In genomic region chr6:24412294-24412693, GRCh38 we compare ENCODE assay signal across 16 cellular contexts. TPM values are rescaled to one million over a fixed set of nuclear protein-coding genes. Genes with fewer than 3 reads are reported as not detected.
DNase-seq lines count a peak whose midpoint lies in the region; ATAC-seq, FAIRE-seq and TF ChIP-seq lines count a peak whose summit lies in the region.
"Had no signal": no experiment of that assay in that cellular context is flagged by ENCODE, and none has a peak within 500 bp of the region (broad histone marks: within the 10 kb centered on the region; RNA-seq: fewer than 3 reads in every experiment).

No MANE protein-coding gene starts in this region.

- BruUV-seq in GM12878 (replicated peaks; lab: Mats Ljungman, UMichigan) = no TSS peak

- no peaks in the 10 kb centered on the region for H3K27me3 ChIP-seq in GM12878 (replicated peaks in 1 of 2; ENCODE audit: control insufficient read depth in 2 of 2, insufficient read depth in 2 of 2, low read length in 1 of 2)
- H3K27me3 ChIP-seq in esophagus muscularis mucosa = no peaks in the 10 kb centered on the region
- H3K27me3 ChIP-seq in gastrocnemius medialis = no peaks in the 10 kb centered on the region
- H3K27me3 ChIP-seq: BLaER1 had no signal

- no peak for TF ChIP-seq POLR2A in GM12878 (IDR thresholded peaks at IDR 0.05; ENCODE audit: low read depth, low read length)
- TF ChIP-seq POLR2A in esophagus muscularis mucosa (IDR thresholded peaks at IDR 0.05; ENCODE audit: low read depth) = no peak
- no peak for TF ChIP-seq POLR2A in gastrocnemius medialis (IDR thresholded peaks at IDR 0.05)

- H3K4me3 ChIP-seq in GM12878 (no peak overlapping the region), esophagus muscularis mucosa (no peak overlapping the region), gastrocnemius medialis (no peak overlapping the region)
- H3K4me3 ChIP-seq: BLaER1 had no signal

- no peaks in the 10 kb centered on the region for H3K9me3 Mint-ChIP-seq in activated naive CD4-positive, alpha-beta T cell treated with anti-CD3 and anti-CD28 coated beads, Interleukin-2, amount 50 U/mL, for 24 hours
- no peaks in the 10 kb centered on the region for H3K9me3 Mint-ChIP-seq in activated naive CD4-positive, alpha-beta T cell treated with anti-CD3 and anti-CD28 coated beads, Interleukin-2, amount 10 ng/mL, durations not matched to agents 7 days and 5 days
- H3K9me3 Mint-ChIP-seq: H9 had no signal

- no peak overlapping the region for H3K27ac ChIP-seq in GM12878 (ENCODE audit: control insufficient read depth, insufficient read depth)
- H3K27ac ChIP-seq in esophagus muscularis mucosa (replicated peaks in 1 of 4) = no peak overlapping the region
- H3K27ac ChIP-seq in gastrocnemius medialis = peak overlapping the region in 1 of 4 donors; percentile 35
- H3K27ac ChIP-seq: BLaER1 had no signal

- DNase-seq in activated naive CD4-positive, alpha-beta T cell treated with anti-CD3 and anti-CD28 coated beads, Interleukin-2, amount 10 ng/mL, durations not matched to agents 7 days and 5 days = no peak
- DNase-seq in SK-MEL-5 (ENCODE audit: low read depth, low spot score) (peak; percentile 40), GM12878 (ENCODE audit: low read depth, low spot score) (no peak), esophagus muscularis mucosa (ENCODE audit: extremely low spot score) (no peak), gastrocnemius medialis (no peak)
- DNase-seq in stimulated activated CD4-positive, alpha-beta T cell treated with anti-CD3 and anti-CD28 coated beads, Interleukin-4, amount 100 ng/mL, for 4 hours = no peak
- DNase-seq: 8988T, AML-193, Calu3, DMS 273 treated with DMSO at 0.1 percent for 48 hours, GOT3, H9, IMR-90 had no signal

- no peak for TF ChIP-seq CTCF in GM12878 (IDR thresholded peaks at IDR 0.05 in 2 of 3, conservative IDR thresholded peaks at IDR 0.05 in 1 of 3; ENCODE audit: control insufficient read depth in 2 of 3, extremely low read depth in 1 of 3, insufficient read depth in 1 of 3, low read depth in 3 of 3, low read length in 3 of 3)
- no peak for TF ChIP-seq CTCF in esophagus muscularis mucosa (IDR thresholded peaks at IDR 0.05)
- no peak for TF ChIP-seq CTCF in gastrocnemius medialis (IDR thresholded peaks at IDR 0.05 in 4 of 5, conservative IDR thresholded peaks at IDR 0.05 in 1 of 5)

- H3K4me1 ChIP-seq in GM12878 (ENCODE audit: control insufficient read depth, insufficient read depth, low read length) = peaks cover 19% of the 10 kb centered on the region
- H3K4me1 ChIP-seq in esophagus muscularis mucosa = peaks cover 0 to 5% (median 0%) of the 10 kb centered on the region in 4 donors
- H3K4me1 ChIP-seq in gastrocnemius medialis = peaks cover 4 to 6% of the 10 kb centered on the region in 2 donors

- H3K4me2 ChIP-seq in GM12878 (ENCODE audit: control insufficient read depth, insufficient read depth) = no peak overlapping the region
- H3K4me2 ChIP-seq: BLaER1 had no signal

- H2AFZ ChIP-seq in GM12878 (ENCODE audit: control insufficient read depth, low read depth, low read length) = no peak overlapping the region

- H3K27ac Mint-ChIP-seq in activated naive CD4-positive, alpha-beta T cell treated with anti-CD3 and anti-CD28 coated beads, Interleukin-2, amount 50 U/mL, for 24 hours = peak overlapping the region; percentile 72
- H3K27ac Mint-ChIP-seq in activated naive CD4-positive, alpha-beta T cell treated with anti-CD3 and anti-CD28 coated beads, Interleukin-2, amount 10 ng/mL, durations not matched to agents 7 days and 5 days = no peak overlapping the region

- WGBS in GM12878 (ENCODE audit: insufficient coverage, insufficient replicate concordance, low lambda C conversion rate, missing lambda C conversion rate) = 89% methylated on average over 4 of the region's 4 CpGs
- 92% methylated on average over 4 of the region's 4 CpGs for WGBS in esophagus muscularis mucosa

- in situ Hi-C loops in SK-MEL-5 (cut with HindIII; ENCODE audit: low pct_unique_long_range_greater_than_20kb, low sequenced_read_pairs) = no loop called here
- in situ Hi-C loops in GM12878 (cut with MboI) = no loop called here
- in situ Hi-C loops in gastrocnemius medialis (cut with MboI; ENCODE audit: low sequenced_read_pairs in 4 of 4) = loop anchor here in 1 of 4 donors (25.0 kb wide), 1 partner anchor 300 kb away; the partner anchor contains the start of gene C6orf62

- no peak overlapping the region for H3K9ac ChIP-seq in GM12878 (ENCODE audit: control insufficient read depth, insufficient read depth, low read length)
- H3K9ac ChIP-seq: BLaER1 had no signal

- no peaks in the 10 kb centered on the region for H4K20me1 ChIP-seq in GM12878 (ENCODE audit: control insufficient read depth, insufficient read depth)

- ATAC-seq in GM12878 = no peak
- no peak for ATAC-seq in gastrocnemius medialis

- TF ChIP-seq EP300 in GM12878 (IDR thresholded peaks at IDR 0.05; ENCODE audit: borderline replicate concordance in 1 of 2, control insufficient read depth in 1 of 2, low read depth in 2 of 2, low read length in 2 of 2) (no peak), esophagus muscularis mucosa (IDR thresholded peaks at IDR 0.05) (no peak)

- H3K36me3 ChIP-seq in GM12878 (ENCODE audit: control insufficient read depth in 2 of 2, insufficient read depth in 2 of 2, low read length in 1 of 2) = peaks cover 4 to 29% of the 10 kb centered on the region in 2 experiments
- H3K36me3 ChIP-seq in esophagus muscularis mucosa = peaks cover 47 to 84% (median 72%) of the 10 kb centered on the region in 4 donors
- H3K36me3 ChIP-seq in gastrocnemius medialis = peaks cover 2 to 48% of the 10 kb centered on the region in 2 donors

- CTCF ChIA-PET in activated naive CD4-positive, alpha-beta T cell treated with anti-CD3 and anti-CD28 coated beads, Interleukin-2, amount 10 ng/mL, durations not matched to agents 7 days and 5 days (lab: Charles Lee) = no interaction called here
- CTCF ChIA-PET in GM12878 (lab: Yijun Ruan, JAX) = interaction anchor here (0.5 to 0.6 kb wide), 2 partner anchors 34 to 172 kb away, joined by 3 read pairs; no protein-coding TSS in a partner anchor

- peaks cover 4% of the 10 kb centered on the region for H3K79me2 ChIP-seq in GM12878 (ENCODE audit: control insufficient read depth, insufficient read depth, low read length)

- peaks cover 10% of the 10 kb centered on the region for H3K36me3 Mint-ChIP-seq in activated naive CD4-positive, alpha-beta T cell treated with anti-CD3 and anti-CD28 coated beads, Interleukin-2, amount 50 U/mL, for 24 hours
- H3K36me3 Mint-ChIP-seq in activated naive CD4-positive, alpha-beta T cell treated with anti-CD3 and anti-CD28 coated beads, Interleukin-2, amount 10 ng/mL, durations not matched to agents 7 days and 5 days = peaks cover 28% of the 10 kb centered on the region

- no peak overlapping the region for H3K4me3 Mint-ChIP-seq in activated naive CD4-positive, alpha-beta T cell treated with anti-CD3 and anti-CD28 coated beads, Interleukin-2, amount 50 U/mL, for 24 hours
- no peak overlapping the region for H3K4me3 Mint-ChIP-seq in activated naive CD4-positive, alpha-beta T cell treated with anti-CD3 and anti-CD28 coated beads, Interleukin-2, amount 10 ng/mL, durations not matched to agents 7 days and 5 days
- H3K4me3 Mint-ChIP-seq: H9 had no signal

- peak; percentile 35 for FAIRE-seq in GM12878 (lab: Jason Lieb, UNC)
- FAIRE-seq: GM18507 had no signal

- RAD21 ChIA-PET in GM12878 (lab: Charles Lee; ENCODE audit: unreplicated experiment) = no interaction called here

- POLR2A ChIA-PET in GM12878 (lab: Charles Lee) = no interaction called here

- H3K9me3 ChIP-seq in GM12878 (replicated peaks; ENCODE audit: control insufficient read depth, insufficient read depth, low read length) = no peaks in the 10 kb centered on the region
- no peaks in the 10 kb centered on the region for H3K9me3 ChIP-seq in esophagus muscularis mucosa
- no peaks in the 10 kb centered on the region for H3K9me3 ChIP-seq in gastrocnemius medialis

- SMC1A ChIA-PET in GM12878 (lab: Charles Lee; ENCODE audit: uncharacterized antibody, unreplicated experiment) = interaction anchor here (0.5 kb wide), 1 partner anchor 182 kb away, joined by 3 read pairs; no protein-coding TSS in a partner anchor

- no peaks in the 10 kb centered on the region for H3K27me3 Mint-ChIP-seq in activated naive CD4-positive, alpha-beta T cell treated with anti-CD3 and anti-CD28 coated beads, Interleukin-2, amount 50 U/mL, for 24 hours
- no peaks in the 10 kb centered on the region for H3K27me3 Mint-ChIP-seq in activated naive CD4-positive, alpha-beta T cell treated with anti-CD3 and anti-CD28 coated beads, Interleukin-2, amount 10 ng/mL, durations not matched to agents 7 days and 5 days

- intact Hi-C loops in GM12878 (cut with micrococcal nuclease; ENCODE audit: unreplicated experiment) (no loop called here), esophagus muscularis mucosa (cut with DNase I) (no loop called here), gastrocnemius medialis (cut with DNase I; ENCODE audit: low total_unique reads) (no loop called here)

- H3K4me1 Mint-ChIP-seq in activated naive CD4-positive, alpha-beta T cell treated with anti-CD3 and anti-CD28 coated beads, Interleukin-2, amount 50 U/mL, for 24 hours = peaks cover 9% of the 10 kb centered on the region
- H3K4me1 Mint-ChIP-seq in activated naive CD4-positive, alpha-beta T cell treated with anti-CD3 and anti-CD28 coated beads, Interleukin-2, amount 10 ng/mL, durations not matched to agents 7 days and 5 days = no peaks in the 10 kb centered on the region

- TF ChIP-seq RAD21 in GM12878 (IDR thresholded peaks at IDR 0.05; ENCODE audit: insufficient read depth, low read depth, low read length) = no peak

RNA-seq across cellular contexts. Expression of gene MRS2, which starts 9.6 kb away (rescaled TPM):
- total RNA-seq in SK-MEL-5 (2014; rRNA removed; shearing (Covaris generic)) = 47.4 and 50.1 TPM in 2 replicates
- polyA plus RNA-seq in SK-MEL-5 (2015; cell fraction: cytosol; rRNA removed) = 57.0 and 57.5 TPM in 2 replicates
- 63.9 and 64.0 TPM in 2 replicates for polyA plus RNA-seq in SK-MEL-5 (2015; cell fraction: nucleus; rRNA removed)
- total RNA-seq in GM12878 (2013; cell fraction: nucleolus; rRNA removed) = 42.0 and 42.2 TPM in 2 replicates
- 18.0 and 20.7 TPM in 2 replicates for total RNA-seq in GM12878 (2014; rRNA removed)
- total RNA-seq in GM12878 (2014; rRNA removed; fragmentation: Illumina TruSeq; extraction: Trizol) = 20.9 and 22.0 TPM in 2 replicates
- total RNA-seq in GM12878 (2021) = 25.6 and 25.7 TPM in 2 replicates
- polyA plus RNA-seq in GM12878 (2011; ENCODE audit: low read depth) = 9.4 TPM
- 29.0 and 43.5 TPM in 2 replicates for polyA plus RNA-seq in GM12878 (2011; rRNA removed)
- 14.7 and 17.7 TPM in 2 replicates for polyA plus RNA-seq in GM12878 (2011; cell fraction: cytosol; rRNA removed)
- 20.2 and 21.8 TPM in 2 replicates for polyA plus RNA-seq in GM12878 (2011; cell fraction: nucleus; rRNA removed)
- polyA plus RNA-seq in GM12878 (2012) = 11.5 and 16.5 TPM in 2 replicates
- polyA plus RNA-seq in GM12878 (2014; fragmentation: Illumina TruSeq; extraction: Trizol) = 23.7 and 26.2 TPM in 2 replicates
- 10 to 100 TPM in 1 of 2 experiments, 1 to 10 TPM in 1; 7.5 to 12.6 TPM for polyA plus RNA-seq in GM12878 (2014; fragmentation: Nextera tagmentation; extraction: Ambion mirVana)
- 19.0 and 24.8 TPM in 2 replicates for polyA plus RNA-seq in GM12878 (2014; rRNA removed)
- 10 to 100 TPM; 26.7 to 29.9 TPM for polyA plus RNA-seq in GM12878 (2016; fragmentation: Nextera tagmentation; extraction: Ambion mirVana)
- 16.8 and 23.3 TPM in 2 replicates for polyA minus RNA-seq in GM12878 (2011; rRNA and poly(A)+ RNA removed)
- 13.7 and 16.4 TPM in 2 replicates for polyA minus RNA-seq in GM12878 (2011; cell fraction: cytosol; rRNA and poly(A)+ RNA removed)
- polyA minus RNA-seq in GM12878 (2011; cell fraction: nucleus; rRNA and poly(A)+ RNA removed) = 15.2 and 18.7 TPM in 2 replicates
- 10 to 100 TPM; 24.5 to 30.7 (median 25.5) TPM for total RNA-seq in esophagus muscularis mucosa
- total RNA-seq in gastrocnemius medialis = 10 to 100 TPM; 17.2 to 63.2 (median 44.2) TPM

RNA-seq across cellular contexts. Expression of gene DCDC2, which starts 54.4 kb away (rescaled TPM):
- 1.9 and 2.0 TPM in 2 replicates for total RNA-seq in SK-MEL-5 (2014; rRNA removed; shearing (Covaris generic))
- 0.80 and 1.1 TPM in 2 replicates for polyA plus RNA-seq in SK-MEL-5 (2015; cell fraction: cytosol; rRNA removed)
- 0.62 and 1.1 TPM in 2 replicates for polyA plus RNA-seq in SK-MEL-5 (2015; cell fraction: nucleus; rRNA removed)
- not detected in 2 replicates for total RNA-seq in GM12878 (2013; cell fraction: nucleolus; rRNA removed)
- total RNA-seq in GM12878 (2014; rRNA removed) (under 0.01 TPM in 1 of 2 replicates, not detected in the other), GM12878 (2014; rRNA removed; fragmentation: Illumina TruSeq; extraction: Trizol) (not detected in 2 replicates), GM12878 (2021) (not detected in 2 replicates), esophagus muscularis mucosa (not detected), gastrocnemius medialis (under 1 TPM; 0.29 to 0.64 (median 0.42) TPM)
- not detected for polyA plus RNA-seq in GM12878 (2011; ENCODE audit: low read depth)
- polyA plus RNA-seq in GM12878 (2011; rRNA removed) (not detected in 2 replicates), GM12878 (2014; fragmentation: Illumina TruSeq; extraction: Trizol) (0.03 and 0.11 TPM in 2 replicates), GM12878 (2014; fragmentation: Nextera tagmentation; extraction: Ambion mirVana) (not detected), GM12878 (2014; rRNA removed) (not detected in 2 replicates), GM12878 (2016; fragmentation: Nextera tagmentation; extraction: Ambion mirVana) (not detected)
- not detected in 2 replicates for polyA plus RNA-seq in GM12878 (2011; cell fraction: cytosol; rRNA removed)
- not detected in 2 replicates for polyA plus RNA-seq in GM12878 (2011; cell fraction: nucleus; rRNA removed)
- 0.03 TPM in 2 replicates for polyA plus RNA-seq in GM12878 (2012)
- polyA minus RNA-seq in GM12878 (2011; rRNA and poly(A)+ RNA removed) = not detected in 2 replicates
- polyA minus RNA-seq in GM12878 (2011; cell fraction: cytosol; rRNA and poly(A)+ RNA removed) = not detected in 2 replicates
- not detected in 2 replicates for polyA minus RNA-seq in GM12878 (2011; cell fraction: nucleus; rRNA and poly(A)+ RNA removed)
- total RNA-seq: IMR-90 had no signal
- polyA plus RNA-seq: IMR-90 had no signal
